ENCODE assay signal across 1 cellular context in genomic region chr13:113059891-113060290, GRCh38.
TF ChIP-seq lines count a peak whose summit lies in the region.

No MANE protein-coding gene starts in this region.

TF ChIP-seq in HepG2, 621 proteins besides CTCF, POLR2A, EP300 and RAD21:
- TF ChIP-seq ZNF251 (CRISPR knock-in tag; IDR thresholded peaks at IDR 0.05) (no peak), ZNF552 (CRISPR knock-in tag; IDR thresholded peaks at IDR 0.05; ENCODE audit: borderline replicate concordance) (no peak), ZNF770 (CRISPR knock-in tag; IDR thresholded peaks at IDR 0.05) (no peak), DBP (CRISPR knock-in tag; IDR thresholded peaks at IDR 0.05; ENCODE audit: not compliant biosample characterization) (no peak), ZNF574 (CRISPR knock-in tag; IDR thresholded peaks at IDR 0.05) (no peak), ATRX (CRISPR knock-in tag; IDR thresholded peaks at IDR 0.05; ENCODE audit: borderline replicate concordance) (no peak), USF2 (IDR thresholded peaks at IDR 0.05; ENCODE audit: low read depth, low read length) (no peak), USF2 (CRISPR knock-in tag; IDR thresholded peaks at IDR 0.05; ENCODE audit: borderline replicate concordance) (no peak), SNAI1 (CRISPR knock-in tag; IDR thresholded peaks at IDR 0.05; ENCODE audit: borderline replicate concordance) (no peak), NFKBIZ (CRISPR knock-in tag; IDR thresholded peaks at IDR 0.05) (no peak), HNRNPL (IDR thresholded peaks at IDR 0.05; ENCODE audit: low read depth, low read length) (no peak), MBD4 (IDR thresholded peaks at IDR 0.05; ENCODE audit: borderline replicate concordance, low read length) (no peak), ZFP62 (CRISPR knock-in tag; IDR thresholded peaks at IDR 0.05) (no peak), ZSCAN29 (CRISPR knock-in tag; conservative IDR thresholded peaks at IDR 0.05) (no peak), ETS1 (CRISPR knock-in tag; IDR thresholded peaks at IDR 0.05) (no peak), SUZ12 (IDR thresholded peaks at IDR 0.05; ENCODE audit: low read depth, low read length) (no peak)
